In genomic region chrX:135737361-135738071, GRCh38 we compare ENCODE assay signal across 1 cellular context.
TF ChIP-seq lines count a peak whose summit lies in the region.

No MANE protein-coding gene starts in this region.

TF ChIP-seq in GM23338, 12 proteins besides CTCF, POLR2A, EP300 and RAD21 (continued from another document):
- TF ChIP-seq ZNF462 (CRISPR knock-in tag; IDR thresholded peaks at IDR 0.05) (no peak), ZNF114 (CRISPR knock-in tag; IDR thresholded peaks at IDR 0.05) (no peak), POLR2AphosphoS5 (IDR thresholded peaks at IDR 0.05; ENCODE audit: low read depth) (no peak), NANOG (IDR thresholded peaks at IDR 0.05; ENCODE audit: borderline replicate concordance) (no peak), ETS1 (IDR thresholded peaks at IDR 0.05) (no peak)
